In the genomic region with DNA sequence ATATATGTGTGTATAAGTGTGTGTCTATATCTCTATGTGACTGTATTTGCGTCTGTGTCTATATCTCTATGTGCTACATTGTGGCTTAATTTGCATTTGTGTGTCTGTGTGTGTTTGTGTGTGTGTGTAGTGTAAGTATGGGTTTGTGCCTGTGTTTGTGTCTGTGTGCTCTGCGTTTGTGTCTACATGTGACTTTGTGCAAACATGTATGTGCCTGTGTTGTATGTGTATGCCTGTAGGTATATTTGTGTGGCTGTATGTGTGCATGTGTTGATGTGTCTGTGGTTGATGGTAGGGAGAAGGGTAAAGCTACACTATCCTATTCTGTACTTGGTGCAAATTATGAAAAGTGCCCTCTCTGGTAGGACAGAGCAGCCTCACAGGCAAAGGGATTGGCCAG, we compare ENCODE assay signal across 19 cellular contexts.
"Had no signal": no experiment of that assay in that cellular context is flagged by ENCODE, and none has a peak within 500 bp of the region (broad histone marks: within the 10 kb centered on the region; RNA-seq: fewer than 3 reads in every experiment).

No MANE protein-coding gene starts in this region.

- H3K27ac Mint-ChIP-seq: activated naive CD4-positive, alpha-beta T cell treated with anti-CD3 and anti-CD28 coated beads, Interleukin-2, amount 50 U/mL, for 24 hours; memory B cell; WTC11 had no signal

- H3K9me3 ChIP-seq: body of pancreas, spleen, thoracic aorta, upper lobe of right lung had no signal

- H3K27me3 ChIP-seq: body of pancreas, spleen, upper lobe of right lung had no signal

- H3K9me3 Mint-ChIP-seq: activated naive CD4-positive, alpha-beta T cell treated with anti-CD3 and anti-CD28 coated beads, Interleukin-2, amount 50 U/mL, for 24 hours; memory B cell; WTC11 had no signal

- H3K4me3 Mint-ChIP-seq: activated naive CD4-positive, alpha-beta T cell treated with anti-CD3 and anti-CD28 coated beads, Interleukin-2, amount 50 U/mL, for 24 hours; memory B cell; WTC11 had no signal

- DNase-seq: activated gamma-delta T cell treated with Interleukin-2 at 50 U/mL for 16 hours; activated T-cell treated with anti-CD3 and anti-CD28 coated beads, Interleukin-2, amount 50 U/mL, for 1 hour; anterior cingulate cortex; cortex of kidney; effector CD4-positive, alpha-beta T cell; foreskin melanocyte; hypothalamus; retina; spleen; stimulated activated naive CD4-positive, alpha-beta T cell; T-helper 9 cell had no signal

- FAIRE-seq: islet of Langerhans had no signal

- H3K36me3 Mint-ChIP-seq: activated naive CD4-positive, alpha-beta T cell treated with anti-CD3 and anti-CD28 coated beads, Interleukin-2, amount 50 U/mL, for 24 hours; memory B cell; WTC11 had no signal

- H3K4me3 ChIP-seq: body of pancreas, cardiac muscle cell, spleen, thoracic aorta, upper lobe of right lung had no signal

- H3K27ac ChIP-seq: body of pancreas, cardiac muscle cell, thoracic aorta, upper lobe of right lung had no signal

- H3K27me3 Mint-ChIP-seq: activated naive CD4-positive, alpha-beta T cell treated with anti-CD3 and anti-CD28 coated beads, Interleukin-2, amount 50 U/mL, for 24 hours; memory B cell had no signal

- H3K36me3 ChIP-seq: cardiac muscle cell, spleen, thoracic aorta, upper lobe of right lung had no signal
